8 cellular contexts compared by ENCODE assay signal in the genomic region with DNA sequence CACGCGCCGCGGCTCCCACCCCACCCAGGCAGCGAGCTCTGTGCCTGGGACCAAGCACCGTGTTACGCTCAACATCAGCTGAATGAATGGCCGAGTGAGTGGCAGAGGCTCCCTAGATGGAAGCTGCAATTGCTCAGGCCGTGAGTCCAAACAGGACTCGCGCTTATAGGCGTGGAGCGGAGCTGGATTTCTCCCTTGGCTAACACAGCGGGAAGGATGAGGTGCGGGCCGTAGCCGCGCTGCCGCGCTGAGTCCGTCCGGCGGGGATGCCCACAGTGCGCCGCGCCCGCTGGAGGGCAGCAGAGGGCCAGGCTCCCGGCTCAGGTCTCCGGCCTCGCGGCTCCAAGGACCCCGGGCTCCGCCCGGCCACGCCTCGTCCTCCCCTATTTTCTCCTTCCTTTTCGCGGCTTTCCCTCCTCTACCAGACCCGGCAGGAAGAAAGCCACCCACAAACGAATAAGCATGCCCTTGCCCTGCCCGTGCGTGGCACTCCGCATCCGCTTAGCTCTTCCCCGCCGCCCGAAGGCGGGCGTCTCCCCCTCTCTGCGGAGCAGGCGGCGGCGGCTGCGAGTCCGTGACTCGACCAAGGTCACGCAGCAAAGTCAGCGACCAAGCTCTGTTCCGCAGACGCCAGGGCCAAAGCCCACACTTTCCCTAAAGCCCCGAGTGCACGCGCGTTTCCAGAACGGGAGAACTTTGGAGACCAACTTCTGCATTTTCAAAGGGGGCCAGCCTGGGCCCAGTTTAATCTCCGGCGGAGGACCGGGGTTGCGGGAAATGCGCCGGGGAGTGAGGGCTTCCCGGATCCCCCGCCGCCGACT. TPM values are rescaled to one million over a fixed set of nuclear protein-coding genes. Genes with fewer than 3 reads are reported as not detected.
A peak's percentile ranks its signal among the peaks of the same experiment; 100 is the strongest.
DNase-seq lines count a peak whose midpoint lies in the region; ATAC-seq lines count a peak whose summit lies in the region.

No MANE protein-coding gene starts in this region.

- peak; percentile 72 for DNase-seq in A172 (ENCODE audit: low spot score)
- peak; percentile 19 for DNase-seq in NCI-H510A (lab: John Stamatoyannopoulos, UW)
- peak; percentile 76 to 82 for DNase-seq in activated CD4-positive, alpha-beta T cell treated with anti-CD3 and anti-CD28 coated beads, Interleukin-2, amount 50 U/mL, for 48 hours
- peak; percentile 15 for DNase-seq in effector CD4-positive, alpha-beta T cell
- DNase-seq in lung microvascular endothelial cell (ENCODE audit: low read depth in 2 of 2), result peak; percentile 73 to 78
- DNase-seq in stimulated activated CD4-positive, alpha-beta T cell treated with anti-CD3 and anti-CD28 coated beads, Interleukin-4, amount 100 ng/mL, for 48 hours (ENCODE audit: low read depth in 2 of 2), result peak; percentile 50 to 65

- ATAC-seq in GM18511 (IDR thresholded peaks at IDR 0.05; ENCODE audit: unreplicated experiment), result peak; percentile 88
- ATAC-seq in HG03108 (IDR thresholded peaks at IDR 0.05; ENCODE audit: unreplicated experiment), result peak; percentile 67

RNA-seq across cellular contexts. Expression of gene KCNIP3, which starts 48.5 kb away (rescaled TPM):
- 3.8 and 7.3 TPM in 2 replicates for total RNA-seq in A172 (2014; rRNA removed; shearing (Covaris generic))
- total RNA-seq in lung microvascular endothelial cell, result under 0.01 TPM in 1 of 2 replicates, not detected in the other

RNA-seq across cellular contexts. Expression of gene FAHD2A, which starts 56.9 kb away (rescaled TPM):
- 43.5 and 55.3 TPM in 2 replicates for total RNA-seq in A172 (2014; rRNA removed; shearing (Covaris generic))
- total RNA-seq in lung microvascular endothelial cell, result 15.9 and 19.8 TPM in 2 replicates

Comparison
In these comparisons a context has a peak if more than half of its experiments do, and no peak if none do; other contexts are left out.
1. Peak in every context shown above with its lines: DNase-seq and ATAC-seq.
2. DNase-seq: peak in every context shown above with its lines; median percentile 79 in activated CD4-positive, alpha-beta T cell treated with anti-CD3 and anti-CD28 coated beads, Interleukin-2, amount 50 U/mL, for 48 hours; 76 in lung microvascular endothelial cell; 72 in A172; 58 in stimulated activated CD4-positive, alpha-beta T cell treated with anti-CD3 and anti-CD28 coated beads, Interleukin-4, amount 100 ng/mL, for 48 hours; 19 in NCI-H510A; 15 in effector CD4-positive, alpha-beta T cell.